In genomic region chr1:180612-181215, GRCh38 we compare ENCODE assay signal across 8 cellular contexts.
DNase-seq lines count a peak whose midpoint lies in the region; ATAC-seq and TF ChIP-seq lines count a peak whose summit lies in the region.
"Not testable (repeated sequence)": the region's sequence is repeated elsewhere in the genome, so short reads cannot be mapped to it uniquely, and the experiment has no call there.

No MANE protein-coding gene starts in this region.

- H3K27ac ChIP-seq in DND-41 (ENCODE audit: low read length); esophagus muscularis mucosa (replicated peaks in 1 of 4); ovary; suprapubic skin: not testable (repeated sequence)

- not testable (repeated sequence) for H3K4me1 ChIP-seq in DND-41 (ENCODE audit: insufficient read depth, low read length); adipocyte (ENCODE audit: control insufficient read depth, insufficient read depth, low read length); esophagus muscularis mucosa; ovary (ENCODE audit: insufficient read depth); suprapubic skin

- intact Hi-C loops in activated CD4-positive, alpha-beta memory T cell treated with anti-CD3 and anti-CD28 coated beads for 36 hours (cut with micrococcal nuclease); esophagus muscularis mucosa (cut with DNase I); ovary (cut with DNase I): not testable (repeated sequence)

- TF ChIP-seq POLR2A in esophagus muscularis mucosa (IDR thresholded peaks at IDR 0.05; ENCODE audit: low read depth); ovary (IDR thresholded peaks at IDR 0.05); suprapubic skin (IDR thresholded peaks at IDR 0.05): not testable (repeated sequence)

- not testable (repeated sequence) for TF ChIP-seq EP300 in esophagus muscularis mucosa (IDR thresholded peaks at IDR 0.05); ovary (IDR thresholded peaks at IDR 0.05); suprapubic skin (IDR thresholded peaks at IDR 0.05)

- CTCF ChIA-PET in activated CD4-positive, alpha-beta memory T cell treated with anti-CD3 and anti-CD28 coated beads for 36 hours (lab: Charles Lee): not testable (repeated sequence)

- not testable (repeated sequence) for H3K4me3 ChIP-seq in DND-41 (ENCODE audit: low read depth in 1 of 2, low read length in 2 of 2); adipocyte (ENCODE audit: low read length); esophagus muscularis mucosa; ovary; suprapubic skin

- H3K27ac Mint-ChIP-seq in activated CD4-positive, alpha-beta memory T cell treated with anti-CD3 and anti-CD28 coated beads for 36 hours: not testable (repeated sequence)

- TF ChIP-seq CTCF in DND-41 (IDR thresholded peaks at IDR 0.05; ENCODE audit: borderline replicate concordance, extremely low read depth, low read length, poor library complexity, severe bottlenecking); esophagus muscularis mucosa (IDR thresholded peaks at IDR 0.05); ovary (IDR thresholded peaks at IDR 0.05); suprapubic skin (IDR thresholded peaks at IDR 0.05): not testable (repeated sequence)

- not testable (repeated sequence) for H3K79me2 ChIP-seq in DND-41 (ENCODE audit: insufficient read depth, low read length)

- H3K27me3 Mint-ChIP-seq in activated CD4-positive, alpha-beta memory T cell treated with anti-CD3 and anti-CD28 coated beads for 36 hours: not testable (repeated sequence)

- ATAC-seq in DND-41 (ENCODE audit: insufficient read depth, low read depth): not testable (repeated sequence)
- ATAC-seq in left lobe of liver: peak; percentile 51

- 86% methylated on average over 27 of the region's 35 CpGs for WGBS in esophagus muscularis mucosa
- WGBS in ovary, 3 donors: 78 to 86% (median 85%) methylated on average over 28 to 31 of the region's 35 CpGs
- 100% methylated on average over 1 of the region's 35 CpGs for WGBS in suprapubic skin

- peak; percentile 17 for DNase-seq in DND-41
- DNase-seq in NAMALWA (ENCODE audit: low spot score): peak; percentile 39
- peak; percentile 27 for DNase-seq in activated CD4-positive, alpha-beta memory T cell treated with anti-CD3 and anti-CD28 coated beads for 36 hours
- peak; percentile 11 for DNase-seq in adipocyte (ENCODE audit: low read depth)
- peak; percentile 26 for DNase-seq in esophagus muscularis mucosa (ENCODE audit: extremely low spot score)
- peak; percentile 47 for DNase-seq in left lobe of liver (ENCODE audit: low spot score)
- DNase-seq in ovary: peak in 4 of 5 donors; percentile 12 to 40 (median 28)
- DNase-seq in suprapubic skin (ENCODE audit: low spot score in 2 of 2): peak; percentile 60 to 79

- not testable (repeated sequence) for H3K4me2 ChIP-seq in DND-41 (ENCODE audit: insufficient read depth, low read length)

- H3K4me1 Mint-ChIP-seq in activated CD4-positive, alpha-beta memory T cell treated with anti-CD3 and anti-CD28 coated beads for 36 hours (ENCODE audit: low read depth): not testable (repeated sequence)

- not testable (repeated sequence) for H3K9me3 ChIP-seq in DND-41 (ENCODE audit: insufficient read depth, low read length, severe bottlenecking); adipocyte (ENCODE audit: control insufficient read depth, low read length); esophagus muscularis mucosa; ovary; suprapubic skin

- not testable (repeated sequence) for H3K9me3 Mint-ChIP-seq in activated CD4-positive, alpha-beta memory T cell treated with anti-CD3 and anti-CD28 coated beads for 36 hours

- H3K4me3 Mint-ChIP-seq in activated CD4-positive, alpha-beta memory T cell treated with anti-CD3 and anti-CD28 coated beads for 36 hours: not testable (repeated sequence)

- H3K27me3 ChIP-seq in DND-41 (ENCODE audit: insufficient read depth, low read length, poor library complexity); adipocyte (replicated peaks; ENCODE audit: control insufficient read depth, insufficient read depth, low read length); esophagus muscularis mucosa; ovary; suprapubic skin: not testable (repeated sequence)

- H3K36me3 Mint-ChIP-seq in activated CD4-positive, alpha-beta memory T cell treated with anti-CD3 and anti-CD28 coated beads for 36 hours: not testable (repeated sequence)

- not testable (repeated sequence) for H3K36me3 ChIP-seq in DND-41 (ENCODE audit: insufficient read depth, low read length); adipocyte (ENCODE audit: control insufficient read depth, insufficient read depth, low read length, severe bottlenecking); esophagus muscularis mucosa; ovary; suprapubic skin

- not testable (repeated sequence) for H4K20me1 ChIP-seq in DND-41 (ENCODE audit: insufficient read depth, low read length)

- POLR2A ChIA-PET in activated CD4-positive, alpha-beta memory T cell treated with anti-CD3 and anti-CD28 coated beads for 36 hours (lab: Charles Lee): not testable (repeated sequence)

- not testable (repeated sequence) for H2AFZ ChIP-seq in DND-41 (ENCODE audit: low read depth, low read length)

- not testable (repeated sequence) for H3K9ac ChIP-seq in DND-41 (ENCODE audit: low read depth, low read length); adipocyte (ENCODE audit: low read length)

Comparison
In these comparisons a context has a peak if more than half of its experiments do, and no peak if none do; other contexts are left out.
1. DNase-seq: peak in every context shown above with its lines; median percentile 70 in suprapubic skin; 47 in left lobe of liver; 39 in NAMALWA; 28 in ovary; 27 in activated CD4-positive, alpha-beta memory T cell treated with anti-CD3 and anti-CD28 coated beads for 36 hours; 26 in esophagus muscularis mucosa; 17 in DND-41; 11 in adipocyte.